Comparison of ENCODE assay signal across 8 cellular contexts in the genomic region with DNA sequence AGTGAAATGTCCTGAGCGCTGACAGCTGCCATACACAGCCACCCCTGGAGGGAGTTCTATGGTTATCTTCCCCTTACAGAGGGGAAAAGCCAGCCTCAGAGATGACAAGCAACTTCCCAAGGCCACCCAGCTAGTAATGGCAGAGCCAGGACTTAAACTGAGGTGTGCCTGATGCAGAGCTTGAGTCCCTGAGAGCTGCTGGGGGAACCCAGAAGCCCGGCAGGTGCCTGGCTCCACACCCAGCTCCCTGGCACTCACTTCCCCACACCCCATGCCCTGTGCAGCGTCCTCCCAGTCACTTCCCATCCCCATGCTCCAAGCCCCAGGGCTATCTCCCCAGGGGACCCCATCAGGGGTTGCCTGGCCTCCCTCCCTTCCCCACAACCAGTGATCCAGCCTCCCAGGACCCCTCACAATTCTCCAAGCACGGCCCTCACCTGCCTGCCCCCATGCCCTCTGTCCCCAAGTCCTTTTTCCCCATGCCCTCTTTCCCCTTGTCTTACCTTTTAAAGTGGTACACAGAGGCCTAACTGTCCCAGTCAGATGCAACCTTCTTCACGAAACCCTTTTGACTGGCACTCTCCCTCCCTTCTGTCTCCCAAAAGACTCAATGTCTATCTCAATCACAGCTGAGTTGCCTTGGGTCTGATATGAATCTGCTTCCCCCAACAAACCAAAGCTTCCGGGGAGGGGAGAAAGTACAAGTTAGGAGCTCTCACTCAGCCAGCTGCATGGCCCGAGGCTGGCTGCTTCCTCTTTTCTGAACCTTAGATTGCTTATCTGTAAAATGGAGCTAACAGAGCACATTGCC. TPM values are rescaled to one million over a fixed set of nuclear protein-coding genes. Genes with fewer than 3 reads are reported as not detected.
DNase-seq lines count a peak whose midpoint lies in the region; ATAC-seq, FAIRE-seq and TF ChIP-seq lines count a peak whose summit lies in the region.

No MANE protein-coding gene starts in this region.

- H3K4me1 Mint-ChIP-seq in immature natural killer cell, result peaks cover 10 to 11% of the 10 kb centered on the region in 2 donors

- no peaks in the 10 kb centered on the region for H3K36me3 Mint-ChIP-seq in immature natural killer cell

- no peaks in the 10 kb centered on the region for H3K9me3 Mint-ChIP-seq in immature natural killer cell

- peaks cover 72% of the 10 kb centered on the region for H3K4me1 ChIP-seq in BLaER1

- H3K27ac Mint-ChIP-seq in immature natural killer cell, result peak overlapping the region; percentile 33 to 85 (median 58)

- peak; percentile 88 for DNase-seq in GM19239 (ENCODE audit: insufficient read length, low spot score)
- peak; percentile 66 for DNase-seq in UCSD-AML1 (lab: John Stamatoyannopoulos, UW; ENCODE audit: unreplicated experiment)
- peak in 1 of 3 donors; percentile 12 for DNase-seq in immature natural killer cell
- DNase-seq in NCI-H748 treated with DMSO at 0.1 percent for 48 hours (lab: John Stamatoyannopoulos, UW), result no peak
- no peak for DNase-seq in NK-92 (lab: John Stamatoyannopoulos, UW; ENCODE audit: unreplicated experiment)
- no peak for DNase-seq in omental fat pad (ENCODE audit: low spot score)

- no peaks in the 10 kb centered on the region for H4K20me1 ChIP-seq in BLaER1

- H3K27me3 ChIP-seq in BLaER1, result no peaks in the 10 kb centered on the region

- H3K27ac ChIP-seq in BLaER1, result peak overlapping the region; percentile 83

- H3K4me3 Mint-ChIP-seq in immature natural killer cell, result peak overlapping the region; percentile 28 to 74 (median 50)

- no peak for TF ChIP-seq CTCF in omental fat pad (IDR thresholded peaks at IDR 0.05)

- peak; percentile 99 for FAIRE-seq in GM19239 (lab: Jason Lieb, UNC)

- H3K9me3 ChIP-seq in BLaER1, result no peaks in the 10 kb centered on the region

- peaks cover 0 to 5% (median 4%) of the 10 kb centered on the region in 3 donors for H3K27me3 Mint-ChIP-seq in immature natural killer cell (ENCODE audit: low read depth in 3 of 3)

- ATAC-seq in HG03159 (IDR thresholded peaks at IDR 0.05; ENCODE audit: unreplicated experiment) (peak; percentile 92), omental fat pad (ENCODE audit: low FRiP score) (no peak)

- peak overlapping the region; percentile 56 for H3K4me3 ChIP-seq in BLaER1

- peak overlapping the region; percentile 61 for H3K9ac ChIP-seq in BLaER1

- H3K4me2 ChIP-seq in BLaER1, result peak overlapping the region; percentile 76

- H3K36me3 ChIP-seq in BLaER1, result no peaks in the 10 kb centered on the region

RNA-seq across cellular contexts. Expression of gene LRP8, which starts 39.8 kb away (rescaled TPM):
- polyA plus RNA-seq in immature natural killer cell, result 1 to 10 TPM in 2 of 3 donors, under 1 TPM in 1; 0.86 to 3.4 (median 1.1) TPM
- 10 to 100 TPM in 1 of 4 donors, 1 to 10 TPM in 3; 1.6 to 22.0 (median 7.4) TPM for total RNA-seq in omental fat pad

Comparison
In these comparisons a context has a peak if more than half of its experiments do, and no peak if none do; other contexts are left out.
1. DNase-seq: peak in GM19239 (single experiment) and UCSD-AML1 (single experiment); none in NCI-H748 treated with DMSO at 0.1 percent for 48 hours (single experiment), NK-92 (single experiment) and omental fat pad (single experiment).